1 cellular context compared by ENCODE assay signal in the genomic region with DNA sequence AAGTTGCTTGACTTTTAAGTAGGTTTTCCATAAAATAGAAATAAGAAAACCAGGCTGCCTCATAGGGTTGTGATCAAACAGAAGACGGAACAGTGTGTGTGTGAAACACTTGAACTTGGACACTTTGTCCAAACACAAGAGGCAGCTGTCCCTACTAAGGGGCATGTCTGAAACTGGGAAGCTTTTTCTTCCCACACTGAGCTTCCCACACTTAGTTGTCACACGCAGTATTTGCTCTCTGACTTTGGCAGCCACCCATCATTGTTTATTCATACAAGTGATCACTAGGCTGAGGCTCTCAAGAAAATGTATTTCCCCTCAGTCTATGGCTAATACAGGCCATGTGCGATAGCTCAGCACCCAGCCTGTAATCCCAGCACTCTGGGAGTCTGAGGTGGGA.
TF ChIP-seq lines count a peak whose summit lies in the region.

No MANE protein-coding gene starts in this region.

TF ChIP-seq in HepG2, 621 proteins besides CTCF, POLR2A, EP300 and RAD21:
- TF ChIP-seq YY1 (IDR thresholded peaks at IDR 0.05; ENCODE audit: insufficient read depth, insufficient replicate concordance, low read depth, low read length) (no peak), NFYB (CRISPR knock-in tag; IDR thresholded peaks at IDR 0.05) (no peak), ELF3 (CRISPR knock-in tag; IDR thresholded peaks at IDR 0.05) (0 out of 2 replicates have a peak, but pooled peaks have one; percentile 23), SOX13 (IDR thresholded peaks at IDR 0.05) (no peak), SOX13 (CRISPR knock-in tag; conservative IDR thresholded peaks at IDR 0.05 in 1 of 2, IDR thresholded peaks at IDR 0.05 in 1 of 2) (peak in 1 of 2 experiments; percentile 48; a peak in 1 of 4 replicates), BCL6 (CRISPR knock-in tag; IDR thresholded peaks at IDR 0.05) (peak; percentile 39; the same call in 1 of the 2 replicates), GATAD2A (CRISPR knock-in tag; IDR thresholded peaks at IDR 0.05) (peak; percentile 33; the same call in 1 of the 2 replicates), SOX6 (IDR thresholded peaks at IDR 0.05) (no peak), SOX6 (CRISPR knock-in tag; IDR thresholded peaks at IDR 0.05) (0 out of 2 replicates have a peak, but pooled peaks have one; percentile 41), MED1 (CRISPR knock-in tag; IDR thresholded peaks at IDR 0.05) (no peak), TEAD3 (CRISPR knock-in tag; optimal IDR thresholded peaks at IDR 0.05; ENCODE audit: borderline replicate concordance) (peak; percentile 17), HMG20A (CRISPR knock-in tag; IDR thresholded peaks at IDR 0.05; ENCODE audit: borderline replicate concordance) (peak; percentile 61; the same call in 1 of the 2 replicates)
- TF ChIP-seq, protein P1, sequence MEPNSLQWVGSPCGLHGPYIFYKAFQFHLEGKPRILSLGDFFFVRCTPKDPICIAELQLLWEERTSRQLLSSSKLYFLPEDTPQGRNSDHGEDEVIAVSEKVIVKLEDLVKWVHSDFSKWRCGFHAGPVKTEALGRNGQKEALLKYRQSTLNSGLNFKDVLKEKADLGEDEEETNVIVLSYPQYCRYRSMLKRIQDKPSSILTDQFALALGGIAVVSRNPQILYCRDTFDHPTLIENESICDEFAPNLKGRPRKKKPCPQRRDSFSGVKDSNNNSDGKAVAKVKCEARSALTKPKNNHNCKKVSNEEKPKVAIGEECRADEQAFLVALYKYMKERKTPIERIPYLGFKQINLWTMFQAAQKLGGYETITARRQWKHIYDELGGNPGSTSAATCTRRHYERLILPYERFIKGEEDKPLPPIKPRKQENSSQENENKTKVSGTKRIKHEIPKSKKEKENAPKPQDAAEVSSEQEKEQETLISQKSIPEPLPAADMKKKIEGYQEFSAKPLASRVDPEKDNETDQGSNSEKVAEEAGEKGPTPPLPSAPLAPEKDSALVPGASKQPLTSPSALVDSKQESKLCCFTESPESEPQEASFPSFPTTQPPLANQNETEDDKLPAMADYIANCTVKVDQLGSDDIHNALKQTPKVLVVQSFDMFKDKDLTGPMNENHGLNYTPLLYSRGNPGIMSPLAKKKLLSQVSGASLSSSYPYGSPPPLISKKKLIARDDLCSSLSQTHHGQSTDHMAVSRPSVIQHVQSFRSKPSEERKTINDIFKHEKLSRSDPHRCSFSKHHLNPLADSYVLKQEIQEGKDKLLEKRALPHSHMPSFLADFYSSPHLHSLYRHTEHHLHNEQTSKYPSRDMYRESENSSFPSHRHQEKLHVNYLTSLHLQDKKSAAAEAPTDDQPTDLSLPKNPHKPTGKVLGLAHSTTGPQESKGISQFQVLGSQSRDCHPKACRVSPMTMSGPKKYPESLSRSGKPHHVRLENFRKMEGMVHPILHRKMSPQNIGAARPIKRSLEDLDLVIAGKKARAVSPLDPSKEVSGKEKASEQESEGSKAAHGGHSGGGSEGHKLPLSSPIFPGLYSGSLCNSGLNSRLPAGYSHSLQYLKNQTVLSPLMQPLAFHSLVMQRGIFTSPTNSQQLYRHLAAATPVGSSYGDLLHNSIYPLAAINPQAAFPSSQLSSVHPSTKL (CRISPR knock-in tag; IDR thresholded peaks at IDR 0.05), result peak; percentile 25; the same call in 1 of the 2 replicates
TF ChIP-seq in HepG2: peak in this region for 8.
